32 cellular contexts compared by ENCODE assay signal in the genomic region with DNA sequence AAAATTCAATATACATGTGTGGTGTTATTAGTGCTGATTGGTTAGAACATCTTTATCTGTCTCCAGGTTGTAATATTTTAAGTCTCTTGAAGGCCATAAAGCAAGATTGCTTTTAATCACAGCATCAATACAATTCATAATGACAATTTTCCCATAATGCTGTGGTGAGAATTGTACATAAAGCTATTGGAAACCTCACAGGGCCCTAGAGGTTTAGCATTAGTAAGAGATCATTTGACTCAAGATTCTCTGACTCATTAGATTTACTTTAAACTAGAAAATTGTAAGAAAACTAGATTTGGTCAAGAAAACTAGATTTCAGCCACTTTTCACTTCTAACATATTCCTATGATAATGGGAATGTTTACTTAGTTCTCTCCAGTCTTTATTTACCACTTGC.
"Had no signal": no experiment of that assay in that cellular context is flagged by ENCODE, and none has a peak within 500 bp of the region (broad histone marks: within the 10 kb centered on the region; RNA-seq: fewer than 3 reads in every experiment).

No MANE protein-coding gene starts in this region.

- H3K27ac Mint-ChIP-seq: activated CD4-positive, alpha-beta memory T cell treated with anti-CD3 and anti-CD28 coated beads for 36 hours; activated CD4-positive, alpha-beta T cell treated with anti-CD3 and anti-CD28 coated beads for 36 hours; activated CD4-positive, alpha-beta T cell treated with anti-CD3 and anti-CD28 coated beads, Interleukin-2, amount 10 ng/mL, durations not matched to agents 24 days and 14 days; activated CD8-positive, alpha-beta memory T cell treated with anti-CD3 and anti-CD28 coated beads, Interleukin-2, amount 10 ng/mL, durations not matched to agents 7 days and 5 days; activated CD8-positive, alpha-beta T cell treated with anti-CD3 and anti-CD28 coated beads, Interleukin-2, amount 10 ng/mL, durations not matched to agents 7 days and 5 days; activated naive CD4-positive, alpha-beta T cell treated with anti-CD3 and anti-CD28 coated beads, Interleukin-2, amount 10 ng/mL, durations not matched to agents 7 days and 5 days; activated naive CD4-positive, alpha-beta T cell treated with anti-CD3 and anti-CD28 coated beads, Interleukin-2, amount 50 U/mL, for 72 hours; activated naive CD8-positive, alpha-beta T cell treated with anti-CD3 and anti-CD28 coated beads, Interleukin-2, amount 10 ng/mL, durations not matched to agents 7 days and 5 days; activated T-cell treated with anti-CD3 and anti-CD28 coated beads, Interleukin-2, amount 50 U/mL, for 72 hours; brain; dendritic cell treated with granulocyte-macrophage colony-stimulating factor and Interleukin-4, amounts not matched to agents 40 ng/mL and 50 ng/mL, for 4 days; endodermal cell; T-helper 17 cell; T-helper 2 cell treated with Interferon-gamma antibody and Interleukin-4, amounts not matched to agents 5 μg/mL and 100 μg/mL, for 36 hours had no signal

- H3K4me1 ChIP-seq: ascending aorta, breast epithelium had no signal

- H3K36me3 ChIP-seq: ascending aorta, breast epithelium, cardiac muscle cell had no signal

- H3K9me3 ChIP-seq: ascending aorta, breast epithelium had no signal

- ATAC-seq: activated CD4-positive, alpha-beta T cell treated with anti-CD3 and anti-CD28 coated beads for 36 hours; activated CD8-positive, alpha-beta memory T cell treated with anti-CD3 and anti-CD28 coated beads, Interleukin-2, amount 10 ng/mL, durations not matched to agents 7 days and 5 days; activated CD8-positive, alpha-beta T cell treated with anti-CD3 and anti-CD28 coated beads, Interleukin-2, amount 10 ng/mL, durations not matched to agents 7 days and 5 days; activated naive CD4-positive, alpha-beta T cell treated with anti-CD3 and anti-CD28 coated beads, Interleukin-2, amount 50 U/mL, for 72 hours; activated T-cell treated with anti-CD3 and anti-CD28 coated beads, Interleukin-2, amount 50 U/mL, for 72 hours; esophagus mucosa; SK-N-SH treated with all-trans-retinoic acid at 6 μM for 48 hours; T-helper 17 cell had no signal

- H3K9me3 Mint-ChIP-seq: activated CD4-positive, alpha-beta T cell treated with anti-CD3 and anti-CD28 coated beads, Interleukin-2, amount 10 ng/mL, durations not matched to agents 24 days and 14 days; brain had no signal

- H3K4me3 ChIP-seq: ascending aorta, breast epithelium, cardiac muscle cell, coronary artery, dorsolateral prefrontal cortex had no signal

- H3K36me3 Mint-ChIP-seq: activated CD4-positive, alpha-beta memory T cell treated with anti-CD3 and anti-CD28 coated beads for 36 hours; activated CD8-positive, alpha-beta memory T cell treated with anti-CD3 and anti-CD28 coated beads, Interleukin-2, amount 10 ng/mL, durations not matched to agents 7 days and 5 days; activated naive CD4-positive, alpha-beta T cell treated with anti-CD3 and anti-CD28 coated beads, Interleukin-2, amount 10 ng/mL, durations not matched to agents 7 days and 5 days; activated naive CD4-positive, alpha-beta T cell treated with anti-CD3 and anti-CD28 coated beads, Interleukin-2, amount 50 U/mL, for 72 hours; activated naive CD8-positive, alpha-beta T cell treated with anti-CD3 and anti-CD28 coated beads, Interleukin-2, amount 10 ng/mL, durations not matched to agents 7 days and 5 days; brain had no signal

- DNase-seq: activated CD4-positive, alpha-beta memory T cell treated with anti-CD3 and anti-CD28 coated beads for 36 hours; activated CD4-positive, alpha-beta T cell treated with anti-CD3 and anti-CD28 coated beads for 36 hours; activated CD4-positive, alpha-beta T cell treated with anti-CD3 and anti-CD28 coated beads, Interleukin-2, amount 10 ng/mL, durations not matched to agents 24 days and 14 days; activated CD4-positive, CD25-positive, alpha-beta regulatory T cell; activated CD4-positive, CD25-positive, alpha-beta regulatory T cell treated with anti-CD3 and anti-CD28 coated beads, Interleukin-2, amount 50 U/mL, for 72 hours; activated CD8-positive, alpha-beta memory T cell treated with anti-CD3 and anti-CD28 coated beads, Interleukin-2, amount 10 ng/mL, durations not matched to agents 7 days and 5 days; activated CD8-positive, alpha-beta memory T cell treated with anti-CD3 and anti-CD28 coated beads, Interleukin-2, amount 50 U/mL, for 4 hours; activated CD8-positive, alpha-beta T cell treated with anti-CD3 and anti-CD28 coated beads, Interleukin-2, amount 10 ng/mL, durations not matched to agents 7 days and 5 days; activated gamma-delta T cell; activated naive CD4-positive, alpha-beta T cell; activated naive CD4-positive, alpha-beta T cell treated with anti-CD3 and anti-CD28 coated beads, Interleukin-2, amount 10 ng/mL, durations not matched to agents 7 days and 5 days; activated naive CD8-positive, alpha-beta T cell treated with anti-CD3 and anti-CD28 coated beads, Interleukin-2, amount 10 ng/mL, durations not matched to agents 7 days and 5 days; activated T-cell treated with anti-CD3 and anti-CD28 coated beads, Interleukin-2, amount 50 U/mL, for 1 hour; activated T-cell treated with anti-CD3 and anti-CD28 coated beads, Interleukin-2, amount 50 U/mL, for 72 hours; dorsolateral prefrontal cortex; effector memory CD4-positive, alpha-beta T cell; endodermal cell; foreskin fibroblast; T-helper 1 cell; T-helper 17 cell; T1000 had no signal

- H3K27ac ChIP-seq: ascending aorta, breast epithelium, cardiac muscle cell, coronary artery, dorsolateral prefrontal cortex had no signal

- H3K27me3 ChIP-seq: ascending aorta, breast epithelium, cardiac muscle cell, dorsolateral prefrontal cortex had no signal

- H3K4me1 Mint-ChIP-seq: activated CD4-positive, alpha-beta T cell treated with anti-CD3 and anti-CD28 coated beads for 36 hours; activated CD4-positive, alpha-beta T cell treated with anti-CD3 and anti-CD28 coated beads, Interleukin-2, amount 10 ng/mL, durations not matched to agents 24 days and 14 days; activated CD8-positive, alpha-beta memory T cell treated with anti-CD3 and anti-CD28 coated beads, Interleukin-2, amount 10 ng/mL, durations not matched to agents 7 days and 5 days; activated naive CD4-positive, alpha-beta T cell treated with anti-CD3 and anti-CD28 coated beads, Interleukin-2, amount 10 ng/mL, durations not matched to agents 7 days and 5 days; activated naive CD8-positive, alpha-beta T cell treated with anti-CD3 and anti-CD28 coated beads, Interleukin-2, amount 10 ng/mL, durations not matched to agents 7 days and 5 days; brain; central memory CD8-positive, alpha-beta T cell; T-helper 17 cell had no signal

- H3K4me3 Mint-ChIP-seq: activated CD4-positive, alpha-beta memory T cell treated with anti-CD3 and anti-CD28 coated beads for 36 hours; activated CD4-positive, alpha-beta T cell treated with anti-CD3 and anti-CD28 coated beads for 36 hours; activated CD4-positive, alpha-beta T cell treated with anti-CD3 and anti-CD28 coated beads, Interleukin-2, amount 10 ng/mL, durations not matched to agents 24 days and 14 days; activated CD8-positive, alpha-beta memory T cell treated with anti-CD3 and anti-CD28 coated beads, Interleukin-2, amount 10 ng/mL, durations not matched to agents 7 days and 5 days; activated CD8-positive, alpha-beta T cell treated with anti-CD3 and anti-CD28 coated beads, Interleukin-2, amount 10 ng/mL, durations not matched to agents 7 days and 5 days; activated naive CD4-positive, alpha-beta T cell treated with anti-CD3 and anti-CD28 coated beads, Interleukin-2, amount 10 ng/mL, durations not matched to agents 7 days and 5 days; activated naive CD8-positive, alpha-beta T cell treated with anti-CD3 and anti-CD28 coated beads, Interleukin-2, amount 10 ng/mL, durations not matched to agents 7 days and 5 days; activated T-cell treated with anti-CD3 and anti-CD28 coated beads, Interleukin-2, amount 50 U/mL, for 72 hours; brain; central memory CD8-positive, alpha-beta T cell; dendritic cell treated with granulocyte-macrophage colony-stimulating factor and Interleukin-4, amounts not matched to agents 40 ng/mL and 50 ng/mL, for 4 days; endodermal cell; T-helper 17 cell; T-helper 2 cell treated with Interferon-gamma antibody and Interleukin-4, amounts not matched to agents 5 μg/mL and 100 μg/mL, for 36 hours had no signal
